Comparison of ENCODE assay signal across 8 cellular contexts in the genomic region with DNA sequence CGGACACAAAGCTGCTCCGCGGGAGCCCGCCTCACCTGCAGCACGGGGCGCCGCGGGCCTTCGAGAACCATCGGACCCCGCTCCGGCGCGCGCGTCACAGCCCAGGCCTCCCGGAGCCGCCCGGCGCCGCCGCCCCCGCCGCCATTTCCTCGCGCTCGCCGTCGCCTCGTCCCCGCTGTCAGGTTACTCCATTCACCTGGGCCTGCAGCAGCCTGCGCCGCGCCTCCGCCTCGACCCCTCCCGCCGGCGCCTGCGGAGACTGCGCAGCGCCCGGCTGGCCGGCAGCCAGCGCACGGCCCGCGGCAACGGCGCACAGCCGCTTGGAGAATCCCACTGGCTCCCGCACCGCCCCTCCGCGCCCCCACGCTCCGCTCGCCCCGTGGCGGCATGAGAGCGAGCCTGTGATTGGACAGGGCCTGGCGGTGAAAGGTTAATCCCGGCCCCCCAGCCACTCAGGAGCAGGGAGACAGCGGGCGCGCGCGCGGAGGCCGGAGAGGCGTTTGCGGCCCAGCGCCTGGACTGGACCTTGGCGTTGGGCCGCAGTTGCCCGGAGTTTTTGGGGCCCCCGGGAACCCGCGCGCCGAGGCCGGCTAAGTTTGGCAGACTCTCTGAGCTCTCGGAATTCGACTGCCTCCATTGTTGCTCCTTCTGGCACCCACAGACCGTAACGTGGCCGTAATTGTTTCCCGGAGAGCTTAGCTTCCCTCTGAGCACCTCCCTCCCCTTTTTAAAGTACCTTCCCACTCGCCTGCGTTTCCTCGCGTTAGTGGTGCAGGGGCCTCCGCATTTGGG. TPM values are rescaled to one million over a fixed set of nuclear protein-coding genes. Genes with fewer than 3 reads are reported as not detected.
DNase-seq lines count a peak whose midpoint lies in the region; ATAC-seq and TF ChIP-seq lines count a peak whose summit lies in the region.

A gene with protein sequence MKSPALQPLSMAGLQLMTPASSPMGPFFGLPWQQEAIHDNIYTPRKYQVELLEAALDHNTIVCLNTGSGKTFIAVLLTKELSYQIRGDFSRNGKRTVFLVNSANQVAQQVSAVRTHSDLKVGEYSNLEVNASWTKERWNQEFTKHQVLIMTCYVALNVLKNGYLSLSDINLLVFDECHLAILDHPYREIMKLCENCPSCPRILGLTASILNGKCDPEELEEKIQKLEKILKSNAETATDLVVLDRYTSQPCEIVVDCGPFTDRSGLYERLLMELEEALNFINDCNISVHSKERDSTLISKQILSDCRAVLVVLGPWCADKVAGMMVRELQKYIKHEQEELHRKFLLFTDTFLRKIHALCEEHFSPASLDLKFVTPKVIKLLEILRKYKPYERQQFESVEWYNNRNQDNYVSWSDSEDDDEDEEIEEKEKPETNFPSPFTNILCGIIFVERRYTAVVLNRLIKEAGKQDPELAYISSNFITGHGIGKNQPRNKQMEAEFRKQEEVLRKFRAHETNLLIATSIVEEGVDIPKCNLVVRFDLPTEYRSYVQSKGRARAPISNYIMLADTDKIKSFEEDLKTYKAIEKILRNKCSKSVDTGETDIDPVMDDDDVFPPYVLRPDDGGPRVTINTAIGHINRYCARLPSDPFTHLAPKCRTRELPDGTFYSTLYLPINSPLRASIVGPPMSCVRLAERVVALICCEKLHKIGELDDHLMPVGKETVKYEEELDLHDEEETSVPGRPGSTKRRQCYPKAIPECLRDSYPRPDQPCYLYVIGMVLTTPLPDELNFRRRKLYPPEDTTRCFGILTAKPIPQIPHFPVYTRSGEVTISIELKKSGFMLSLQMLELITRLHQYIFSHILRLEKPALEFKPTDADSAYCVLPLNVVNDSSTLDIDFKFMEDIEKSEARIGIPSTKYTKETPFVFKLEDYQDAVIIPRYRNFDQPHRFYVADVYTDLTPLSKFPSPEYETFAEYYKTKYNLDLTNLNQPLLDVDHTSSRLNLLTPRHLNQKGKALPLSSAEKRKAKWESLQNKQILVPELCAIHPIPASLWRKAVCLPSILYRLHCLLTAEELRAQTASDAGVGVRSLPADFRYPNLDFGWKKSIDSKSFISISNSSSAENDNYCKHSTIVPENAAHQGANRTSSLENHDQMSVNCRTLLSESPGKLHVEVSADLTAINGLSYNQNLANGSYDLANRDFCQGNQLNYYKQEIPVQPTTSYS (N-terminal part only) (minus strand): TSS at position 335 of the 792 bp plus-strand sequence. CDS start 24,071 bp downstream, outside the sequence.

- peak within 1 kb of the TSS; percentile 95 for H3K4me3 Mint-ChIP-seq in activated CD4-positive, alpha-beta T cell treated with anti-CD3 and anti-CD28 coated beads for 36 hours
- H3K4me3 Mint-ChIP-seq in chondrocyte (ENCODE audit: unreplicated experiment): peak within 1 kb of the TSS; percentile 84

- POLR2A ChIA-PET in activated CD4-positive, alpha-beta T cell treated with anti-CD3 and anti-CD28 coated beads for 36 hours (lab: Charles Lee): no interaction called here

- no peaks in the 10 kb centered on the region for H3K9me3 Mint-ChIP-seq in activated CD4-positive, alpha-beta T cell treated with anti-CD3 and anti-CD28 coated beads for 36 hours (ENCODE audit: low read depth)
- no peaks in the 10 kb centered on the region for H3K9me3 Mint-ChIP-seq in chondrocyte (ENCODE audit: low read depth)

- H3K27me3 Mint-ChIP-seq in activated CD4-positive, alpha-beta T cell treated with anti-CD3 and anti-CD28 coated beads for 36 hours: no peaks in the 10 kb centered on the region
- no peaks in the 10 kb centered on the region for H3K27me3 Mint-ChIP-seq in chondrocyte (ENCODE audit: low read depth)

- peak; percentile 85 for ATAC-seq in HG03439 (IDR thresholded peaks at IDR 0.05; ENCODE audit: unreplicated experiment)
- ATAC-seq in activated CD4-positive, alpha-beta T cell treated with anti-CD3 and anti-CD28 coated beads for 36 hours: peak; percentile 83

- no peak for TF ChIP-seq CTCF in chondrocyte (IDR thresholded peaks at IDR 0.05)

- peaks cover 38% of the 10 kb centered on the region for H3K4me1 Mint-ChIP-seq in activated CD4-positive, alpha-beta T cell treated with anti-CD3 and anti-CD28 coated beads for 36 hours
- peaks cover 38% of the 10 kb centered on the region for H3K4me1 Mint-ChIP-seq in chondrocyte (ENCODE audit: low read depth)

- CTCF ChIA-PET in activated CD4-positive, alpha-beta T cell treated with anti-CD3 and anti-CD28 coated beads for 36 hours (lab: Charles Lee): interaction anchor here (0.6 kb wide), 3 partner anchors 84 to 1224 kb away, joined by 3 to 5 read pairs (median 4); no protein-coding TSS in a partner anchor

- H3K27ac Mint-ChIP-seq in activated CD4-positive, alpha-beta T cell treated with anti-CD3 and anti-CD28 coated beads for 36 hours: peak within 1 kb of the TSS; percentile 99
- peak within 1 kb of the TSS; percentile 97 for H3K27ac Mint-ChIP-seq in chondrocyte (ENCODE audit: unreplicated experiment)

- DNase-seq in Ammon's horn (ENCODE audit: low spot score) (peak; percentile 97), GM19238 (ENCODE audit: insufficient read length, low spot score) (peak; percentile 95), NCI-H510A treated with DMSO at 0.1 percent for 48 hours (lab: John Stamatoyannopoulos, UW) (peak; percentile 88), chondrocyte (ENCODE audit: low spot score) (peak; percentile 99), kidney glomerular epithelial cell (lab: John Stamatoyannopoulos, UW) (peak; percentile 74)
- DNase-seq in activated CD4-positive, alpha-beta T cell treated with anti-CD3 and anti-CD28 coated beads for 36 hours: peak; percentile 97
- peak; percentile 86 to 91 for DNase-seq in stimulated activated CD4-positive, alpha-beta T cell treated with anti-CD3 and anti-CD28 coated beads, Interleukin-1b, Interleukin-23, amount 100 ng/mL, for 1 hour (ENCODE audit: low read depth in 2 of 2)

- H3K36me3 Mint-ChIP-seq in activated CD4-positive, alpha-beta T cell treated with anti-CD3 and anti-CD28 coated beads for 36 hours (ENCODE audit: low read depth): peaks cover 21% of the 10 kb centered on the region
- H3K36me3 Mint-ChIP-seq in chondrocyte (ENCODE audit: low read depth): no peaks in the 10 kb centered on the region

- intact Hi-C loops in activated CD4-positive, alpha-beta T cell treated with anti-CD3 and anti-CD28 coated beads for 36 hours (cut with DNase I, micrococcal nuclease): loop anchor here (1.0 to 10.0 kb wide), 14 partner anchors 103 to 1823 kb away; partner anchors contain the start of genes ATG2B (in 1 of the 2), BTBD7 (in 1 of the 2), CLMN (in 1 of the 2) and DDX24 (in 1 of the 2)

RNA-seq across cellular contexts. Expression of the gene that starts here (rescaled TPM):
- total RNA-seq in activated CD4-positive, alpha-beta T cell treated with anti-CD3 and anti-CD28 coated beads for 36 hours: 10 to 100 TPM; 41.6 to 61.1 TPM
- total RNA-seq in chondrocyte: 61.2 to 63.3 TPM (median 61.7 TPM) in 3 replicates

Comparison
In these comparisons a context has a peak if more than half of its experiments do, and no peak if none do; other contexts are left out.
1. Peak in every context shown above with its lines: DNase-seq and ATAC-seq.